8 cellular contexts compared by ENCODE assay signal in genomic region chr11:78080084-78080817, GRCh38. TPM values are rescaled to one million over a fixed set of nuclear protein-coding genes. Genes with fewer than 3 reads are reported as not detected.
A peak's percentile ranks its signal among the peaks of the same experiment; 100 is the strongest.
DNase-seq lines count a peak whose midpoint lies in the region; ATAC-seq lines count a peak whose summit lies in the region.

No MANE protein-coding gene starts in this region.

- H3K27ac ChIP-seq in iPS-20b (ENCODE audit: low read length) = no peak overlapping the region
- peak overlapping the region; percentile 94 for H3K27ac ChIP-seq in subcutaneous abdominal adipose tissue (ENCODE audit: low read depth, low read length)

- peak overlapping the region; percentile 92 for H3K9ac ChIP-seq in iPS-20b (ENCODE audit: low read depth, low read length)
- peak overlapping the region; percentile 79 to 98 (median 92) for H3K9ac ChIP-seq in subcutaneous abdominal adipose tissue (ENCODE audit: low read length in 5 of 5)

- H3K36me3 ChIP-seq in iPS-20b (ENCODE audit: insufficient read depth, low read depth, low read length) (no peaks in the 10 kb centered on the region; the same call in 1 of the 2 replicates), subcutaneous abdominal adipose tissue (ENCODE audit: control insufficient read depth in 5 of 5, insufficient read depth in 5 of 5, low read length in 5 of 5) (no peaks in the 10 kb centered on the region)

- peaks cover 46% of the 10 kb centered on the region for H3K4me1 Mint-ChIP-seq in activated T-helper 1 cell treated with anti-CD3 and anti-CD28 coated beads, Interleukin-12 subunit alpha, Interleukin-12 subunit beta, Interleukin-2, Interleukin-4 antibody, amounts not matched to agents 30 ng/mL and 10 ng/mL and 1 ng/mL, durations not matched to agents 14 hours and 24 hours and 36 hours (ENCODE audit: low read depth)

- H3K36me3 Mint-ChIP-seq in activated T-helper 1 cell treated with anti-CD3 and anti-CD28 coated beads, Interleukin-12 subunit alpha, Interleukin-12 subunit beta, Interleukin-2, Interleukin-4 antibody, amounts not matched to agents 30 ng/mL and 10 ng/mL and 1 ng/mL, durations not matched to agents 14 hours and 24 hours and 36 hours (ENCODE audit: low read depth) = peaks cover 7% of the 10 kb centered on the region

- no peaks in the 10 kb centered on the region for H3K27me3 Mint-ChIP-seq in activated T-helper 1 cell treated with anti-CD3 and anti-CD28 coated beads, Interleukin-12 subunit alpha, Interleukin-12 subunit beta, Interleukin-2, Interleukin-4 antibody, amounts not matched to agents 30 ng/mL and 10 ng/mL and 1 ng/mL, durations not matched to agents 14 hours and 24 hours and 36 hours (ENCODE audit: insufficient read depth)

- peak overlapping the region; percentile 95 for H3K4me3 Mint-ChIP-seq in activated T-helper 1 cell treated with anti-CD3 and anti-CD28 coated beads, Interleukin-12 subunit alpha, Interleukin-12 subunit beta, Interleukin-2, Interleukin-4 antibody, amounts not matched to agents 30 ng/mL and 10 ng/mL and 1 ng/mL, durations not matched to agents 14 hours and 24 hours and 36 hours

- no peak for ATAC-seq in HG02884 (IDR thresholded peaks at IDR 0.05; ENCODE audit: unreplicated experiment)
- ATAC-seq in HG02798 (IDR thresholded peaks at IDR 0.05; ENCODE audit: poor library complexity, unreplicated experiment) = no peak

- H3K9me3 ChIP-seq in iPS-20b (ENCODE audit: insufficient read depth, low read depth, low read length) = no peaks in the 10 kb centered on the region
- no peaks in the 10 kb centered on the region for H3K9me3 ChIP-seq in subcutaneous abdominal adipose tissue (ENCODE audit: control insufficient read depth in 5 of 5, low read length in 5 of 5)

- no peaks in the 10 kb centered on the region for H3K9me3 Mint-ChIP-seq in activated T-helper 1 cell treated with anti-CD3 and anti-CD28 coated beads, Interleukin-12 subunit alpha, Interleukin-12 subunit beta, Interleukin-2, Interleukin-4 antibody, amounts not matched to agents 30 ng/mL and 10 ng/mL and 1 ng/mL, durations not matched to agents 14 hours and 24 hours and 36 hours

- peak overlapping the region; percentile 86 for H3K27ac Mint-ChIP-seq in activated T-helper 1 cell treated with anti-CD3 and anti-CD28 coated beads, Interleukin-12 subunit alpha, Interleukin-12 subunit beta, Interleukin-2, Interleukin-4 antibody, amounts not matched to agents 30 ng/mL and 10 ng/mL and 1 ng/mL, durations not matched to agents 14 hours and 24 hours and 36 hours

- intact Hi-C loops in activated T-helper 1 cell treated with anti-CD3 and anti-CD28 coated beads, Interleukin-12 subunit alpha, Interleukin-12 subunit beta, Interleukin-2, Interleukin-4 antibody, amounts not matched to agents 30 ng/mL and 10 ng/mL and 1 ng/mL, durations not matched to agents 14 hours and 24 hours and 36 hours (cut with micrococcal nuclease) = no loop called here

- DNase-seq in NCI-H2196 (lab: John Stamatoyannopoulos, UW; ENCODE audit: unreplicated experiment) (peak; percentile 70), NCI-H2196 treated with DMSO at 0.1 percent for 48 hours (lab: John Stamatoyannopoulos, UW; ENCODE audit: unreplicated experiment) (no peak), NCI-H1417 treated with DMSO at 0.1 percent for 48 hours (lab: John Stamatoyannopoulos, UW) (no peak)
- DNase-seq in activated T-helper 1 cell treated with anti-CD3 and anti-CD28 coated beads, Interleukin-12 subunit alpha, Interleukin-12 subunit beta, Interleukin-2, Interleukin-4 antibody, amounts not matched to agents 30 ng/mL and 10 ng/mL and 1 ng/mL, durations not matched to agents 14 hours and 24 hours and 36 hours (ENCODE audit: low spot score) = no peak

- H3K27me3 ChIP-seq in iPS-20b (ENCODE audit: insufficient read depth, low read length) (no peaks in the 10 kb centered on the region), subcutaneous abdominal adipose tissue (ENCODE audit: control insufficient read depth in 5 of 5, insufficient read depth in 4 of 5, low read length in 5 of 5) (no peaks in the 10 kb centered on the region)

- 0 out of 2 replicates have a peak, but pooled peaks cover 7% of the 10 kb centered on the region for H3K4me1 ChIP-seq in iPS-20b (ENCODE audit: insufficient read depth, low read length)
- H3K4me1 ChIP-seq in subcutaneous abdominal adipose tissue (ENCODE audit: control insufficient read depth in 5 of 5, insufficient read depth in 5 of 5, low read length in 5 of 5) = peaks cover 9 to 44% (median 41%) of the 10 kb centered on the region in 5 donors

- H3K4me3 ChIP-seq in iPS-20b (ENCODE audit: low read length) = peak overlapping the region; percentile 98
- H3K4me3 ChIP-seq in subcutaneous abdominal adipose tissue (ENCODE audit: low read depth in 1 of 5, low read length in 5 of 5) = peak overlapping the region; percentile 67 to 98 (median 88)

RNA-seq across cellular contexts. Expression of gene NDUFC2, which starts 0.6 kb away (rescaled TPM):
- total RNA-seq in activated T-helper 1 cell treated with anti-CD3 and anti-CD28 coated beads, Interleukin-12 subunit alpha, Interleukin-12 subunit beta, Interleukin-2, Interleukin-4 antibody, amounts not matched to agents 30 ng/mL and 10 ng/mL and 1 ng/mL, durations not matched to agents 14 hours and 24 hours and 36 hours = 208 and 220 TPM in 2 replicates

RNA-seq across cellular contexts. Expression of gene THRSP, which starts 16.6 kb away (rescaled TPM):
- total RNA-seq in activated T-helper 1 cell treated with anti-CD3 and anti-CD28 coated beads, Interleukin-12 subunit alpha, Interleukin-12 subunit beta, Interleukin-2, Interleukin-4 antibody, amounts not matched to agents 30 ng/mL and 10 ng/mL and 1 ng/mL, durations not matched to agents 14 hours and 24 hours and 36 hours = not detected in 2 replicates

RNA-seq across cellular contexts. Expression of gene KCTD14, which starts 57.2 kb away (rescaled TPM):
- total RNA-seq in activated T-helper 1 cell treated with anti-CD3 and anti-CD28 coated beads, Interleukin-12 subunit alpha, Interleukin-12 subunit beta, Interleukin-2, Interleukin-4 antibody, amounts not matched to agents 30 ng/mL and 10 ng/mL and 1 ng/mL, durations not matched to agents 14 hours and 24 hours and 36 hours = 0.16 and 0.49 TPM in 2 replicates

RNA-seq across cellular contexts. Expression of gene ALG8, which starts 59.2 kb away (rescaled TPM):
- total RNA-seq in activated T-helper 1 cell treated with anti-CD3 and anti-CD28 coated beads, Interleukin-12 subunit alpha, Interleukin-12 subunit beta, Interleukin-2, Interleukin-4 antibody, amounts not matched to agents 30 ng/mL and 10 ng/mL and 1 ng/mL, durations not matched to agents 14 hours and 24 hours and 36 hours = 57.9 and 74.2 TPM in 2 replicates
